ENCODE assay signal across 8 cellular contexts in genomic region chr16:66695474-66695934, GRCh38. TPM values are rescaled to one million over a fixed set of nuclear protein-coding genes. Genes with fewer than 3 reads are reported as not detected.
A peak's percentile ranks its signal among the peaks of the same experiment; 100 is the strongest.
DNase-seq lines count a peak whose midpoint lies in the region; ATAC-seq and TF ChIP-seq lines count a peak whose summit lies in the region.

No MANE protein-coding gene starts in this region.

- no peak for TF ChIP-seq CTCF in left ventricle myocardium inferior (IDR thresholded peaks at IDR 0.05; ENCODE audit: borderline replicate concordance)
- TF ChIP-seq CTCF in kidney epithelial cell (IDR thresholded peaks at IDR 0.05; ENCODE audit: insufficient read depth, low read length, poor library complexity, severe bottlenecking): no peak

- peaks cover 22% of the 10 kb centered on the region for H3K4me1 ChIP-seq in left ventricle myocardium inferior

- H3K27me3 ChIP-seq in left ventricle myocardium inferior (ENCODE audit: low read depth) (no peaks in the 10 kb centered on the region), kidney epithelial cell (ENCODE audit: control insufficient read depth, insufficient read depth, low read length) (peaks cover 3% of the 10 kb centered on the region)

- peaks cover 1% of the 10 kb centered on the region for H3K36me3 Mint-ChIP-seq in activated naive CD8-positive, alpha-beta T cell treated with anti-CD3 and anti-CD28 coated beads for 36 hours

- no peak for DNase-seq in left ventricle myocardium inferior
- DNase-seq in left cardiac atrium: no peak
- DNase-seq in activated naive CD8-positive, alpha-beta T cell treated with anti-CD3 and anti-CD28 coated beads for 36 hours: peak; percentile 3
- no peak for DNase-seq in kidney epithelial cell (ENCODE audit: low read depth)
- DNase-seq in OCI-M2 (lab: John Stamatoyannopoulos, UW; ENCODE audit: unreplicated experiment): no peak
- no peak for DNase-seq in iPS-NIHi7 (ENCODE audit: extremely low spot score)

- peaks cover 37% of the 10 kb centered on the region for H3K27me3 Mint-ChIP-seq in activated naive CD8-positive, alpha-beta T cell treated with anti-CD3 and anti-CD28 coated beads for 36 hours

- H3K27ac ChIP-seq in left ventricle myocardium inferior (replicated peaks) (no peak overlapping the region), temporal lobe (ENCODE audit: low read depth, low read length) (peak overlapping the region; percentile 25)

- H3K36me3 ChIP-seq in left ventricle myocardium inferior: no peaks in the 10 kb centered on the region
- no peaks in the 10 kb centered on the region for H3K36me3 ChIP-seq in kidney epithelial cell (ENCODE audit: control insufficient read depth, insufficient read depth, low read length)

- H3K4me3 ChIP-seq in left ventricle myocardium inferior (peak overlapping the region; percentile 72), kidney epithelial cell (ENCODE audit: low read depth, low read length) (peak overlapping the region; percentile 61)

- H3K4me3 Mint-ChIP-seq in activated naive CD8-positive, alpha-beta T cell treated with anti-CD3 and anti-CD28 coated beads for 36 hours: peak overlapping the region; percentile 76

- H3K9me3 ChIP-seq in left ventricle myocardium inferior (replicated peaks): no peaks in the 10 kb centered on the region

- intact Hi-C loops in left ventricle myocardium inferior (cut with micrococcal nuclease) (no loop called here), left cardiac atrium (cut with DNase I) (no loop called here)

- H3K4me1 Mint-ChIP-seq in activated naive CD8-positive, alpha-beta T cell treated with anti-CD3 and anti-CD28 coated beads for 36 hours: peaks cover 19% of the 10 kb centered on the region

- no peaks in the 10 kb centered on the region for H3K9me3 Mint-ChIP-seq in activated naive CD8-positive, alpha-beta T cell treated with anti-CD3 and anti-CD28 coated beads for 36 hours

- ATAC-seq in left cardiac atrium: no peak
- no peak for ATAC-seq in HG03378 (IDR thresholded peaks at IDR 0.05; ENCODE audit: unreplicated experiment)

- H3K27ac Mint-ChIP-seq in activated naive CD8-positive, alpha-beta T cell treated with anti-CD3 and anti-CD28 coated beads for 36 hours: no peak overlapping the region

RNA-seq across cellular contexts. Expression of gene CMTM4, which starts 1.0 kb away (rescaled TPM):
- 11.3 TPM for total RNA-seq in left ventricle myocardium inferior
- 10 to 100 TPM; 14.4 to 15.1 TPM for total RNA-seq in left cardiac atrium
- total RNA-seq in activated naive CD8-positive, alpha-beta T cell treated with anti-CD3 and anti-CD28 coated beads for 36 hours: 1 to 10 TPM; 2.4 to 2.8 TPM
- total RNA-seq in kidney epithelial cell: 74.3 and 75.2 TPM in 2 replicates
- total RNA-seq in temporal lobe: 42.5 TPM

RNA-seq across cellular contexts. Expression of gene DYNC1LI2, which starts 55.9 kb away (rescaled TPM):
- 82.9 TPM for total RNA-seq in left ventricle myocardium inferior
- 10 to 100 TPM; 81.6 to 90.6 TPM for total RNA-seq in left cardiac atrium
- 10 to 100 TPM; 38.8 to 41.1 TPM for total RNA-seq in activated naive CD8-positive, alpha-beta T cell treated with anti-CD3 and anti-CD28 coated beads for 36 hours
- total RNA-seq in kidney epithelial cell: 109 and 126 TPM in 2 replicates
- 153 TPM for total RNA-seq in temporal lobe
